In genomic region chrX:118495061-118495921, GRCh38 we compare ENCODE assay signal across 8 cellular contexts. TPM values are rescaled to one million over a fixed set of nuclear protein-coding genes. Genes with fewer than 3 reads are reported as not detected.
DNase-seq lines count a peak whose midpoint lies in the region; ATAC-seq and TF ChIP-seq lines count a peak whose summit lies in the region.

Gene DOCK11, plus strand, starts transcription at chrX:118495815. Its CDS starts 157 bp downstream, at chrX:118495972.

- H3K9me3 Mint-ChIP-seq in GM23338 = no peaks in the 10 kb centered on the region
- no peaks in the 10 kb centered on the region for H3K9me3 Mint-ChIP-seq in activated naive CD4-positive, alpha-beta T cell treated with anti-CD3 and anti-CD28 coated beads, Interleukin-2, amount 50 U/mL, for 72 hours

- no peaks in the 10 kb centered on the region for H3K9me2 ChIP-seq in GM23338 (ENCODE audit: insufficient read depth)

- no peaks in the 10 kb centered on the region for H3K36me3 ChIP-seq in GM23338 (ENCODE audit: insufficient read depth)
- H3K36me3 ChIP-seq in ovary = no peaks in the 10 kb centered on the region
- no peaks in the 10 kb centered on the region for H3K36me3 ChIP-seq in thoracic aorta

- intact Hi-C loops in Right ventricle myocardium superior (cut with DNase I) (no loop called here), ovary (cut with DNase I) (no loop called here)

- H3K4me3 Mint-ChIP-seq in GM23338 = peak within 1 kb of the TSS; percentile 84

- H2AFZ ChIP-seq in GM23338 = no peak within 1 kb of the TSS

- H3K27me3 ChIP-seq in GM23338 (ENCODE audit: insufficient read depth) (peaks cover 26% of the 10 kb centered on the region), ovary (no peaks in the 10 kb centered on the region), thoracic aorta (replicated peaks; ENCODE audit: insufficient read depth) (no peaks in the 10 kb centered on the region)

- ATAC-seq in GM23338 = peak; percentile 74
- peak; percentile 81 to 83 for ATAC-seq in activated naive CD4-positive, alpha-beta T cell treated with anti-CD3 and anti-CD28 coated beads, Interleukin-2, amount 50 U/mL, for 72 hours
- peak; percentile 89 for ATAC-seq in Right ventricle myocardium superior (ENCODE audit: poor library complexity)
- peak; percentile 79 for ATAC-seq in thoracic aorta (ENCODE audit: insufficient number of reproducible peaks, low FRiP score, low read depth)

- WGBS in ovary, 3 donors = 35 to 47% (median 41%) methylated on average over 58 to 64 of the region's 64 CpGs

- H3K4me1 Mint-ChIP-seq in GM23338 = peaks cover 25% of the 10 kb centered on the region

- peak; percentile 78 for DNase-seq in ELR (ENCODE audit: low read depth)
- peak; percentile 71 for DNase-seq in GM23338 (ENCODE audit: low spot score)
- DNase-seq in LNCaP clone FGC (ENCODE audit: low read depth) = no peak
- DNase-seq in SKM-1 treated with dmso at 0.1 percent for 144 hours (lab: John Stamatoyannopoulos, UW; ENCODE audit: unreplicated experiment) = peak; percentile 80
- DNase-seq in activated naive CD4-positive, alpha-beta T cell treated with anti-CD3 and anti-CD28 coated beads, Interleukin-2, amount 50 U/mL, for 72 hours (ENCODE audit: low spot score in 2 of 2) = peak; percentile 59 to 80
- peak; percentile 86 for DNase-seq in Right ventricle myocardium superior
- peak; percentile 52 to 75 (median 68) for DNase-seq in ovary
- DNase-seq in thoracic aorta (ENCODE audit: low spot score) = peak; percentile 29

- H3K4me3 ChIP-seq in GM23338 (peak within 1 kb of the TSS; percentile 72), LNCaP clone FGC (ENCODE audit: low read depth, low read length) (peak within 1 kb of the TSS; percentile 44), ovary (peak within 1 kb of the TSS; percentile 60), thoracic aorta (peak within 1 kb of the TSS; percentile 85)

- TF ChIP-seq POLR2A in ovary (IDR thresholded peaks at IDR 0.05) = no peak

- H3K27ac ChIP-seq in GM23338 (ENCODE audit: low read depth) = no peak within 1 kb of the TSS
- H3K27ac ChIP-seq in ovary = peak within 1 kb of the TSS; percentile 44 to 52
- H3K27ac ChIP-seq in thoracic aorta = peak within 1 kb of the TSS; percentile 81 to 87

- no peaks in the 10 kb centered on the region for H3K9me3 ChIP-seq in ovary
- no peaks in the 10 kb centered on the region for H3K9me3 ChIP-seq in thoracic aorta

- no peaks in the 10 kb centered on the region for H3K79me2 ChIP-seq in GM23338 (replicated peaks; ENCODE audit: insufficient read depth)

- no peaks in the 10 kb centered on the region for H3K36me3 Mint-ChIP-seq in GM23338 (ENCODE audit: low read depth)
- H3K36me3 Mint-ChIP-seq in activated naive CD4-positive, alpha-beta T cell treated with anti-CD3 and anti-CD28 coated beads, Interleukin-2, amount 50 U/mL, for 72 hours = peaks cover 5 to 11% of the 10 kb centered on the region in 2 donors

- no peaks in the 10 kb centered on the region for H4K20me1 ChIP-seq in GM23338 (replicated peaks; ENCODE audit: insufficient read depth)

- no peak for TF ChIP-seq CTCF in GM23338 (conservative IDR thresholded peaks at IDR 0.05; ENCODE audit: low read depth in 2 of 2)
- no peak for TF ChIP-seq CTCF in LNCaP clone FGC (IDR thresholded peaks at IDR 0.05; ENCODE audit: control insufficient read depth, extremely low read depth, insufficient read depth)
- no peak for TF ChIP-seq CTCF in ovary (IDR thresholded peaks at IDR 0.05)
- no peak for TF ChIP-seq CTCF in thoracic aorta (IDR thresholded peaks at IDR 0.05)

- H3K4me1 ChIP-seq in GM23338 (ENCODE audit: insufficient read depth) (peaks cover 22% of the 10 kb centered on the region), ovary (ENCODE audit: insufficient read depth) (no peaks in the 10 kb centered on the region), thoracic aorta (ENCODE audit: control insufficient read depth in 1 of 2, low read depth in 2 of 2) (peaks cover 0 to 9% of the 10 kb centered on the region in 2 donors)

- no peak for TF ChIP-seq EP300 in ovary (IDR thresholded peaks at IDR 0.05)

- peaks cover 14% of the 10 kb centered on the region for H3K27me3 Mint-ChIP-seq in GM23338 (ENCODE audit: insufficient read depth, low read depth, poor library complexity)

- H3F3A ChIP-seq in GM23338 (replicated peaks; ENCODE audit: low read depth) = 0 out of 2 replicates have a peak, but pooled peaks cover 2% of the 10 kb centered on the region

- H3K4me2 ChIP-seq in GM23338 = peak within 1 kb of the TSS; percentile 90

- H3K27ac Mint-ChIP-seq in GM23338 = no peak within 1 kb of the TSS
- H3K27ac Mint-ChIP-seq in activated naive CD4-positive, alpha-beta T cell treated with anti-CD3 and anti-CD28 coated beads, Interleukin-2, amount 50 U/mL, for 72 hours = peak within 1 kb of the TSS; percentile 94 to 95

TF ChIP-seq in GM23338, 12 proteins besides CTCF, POLR2A, EP300 and RAD21:
- TF ChIP-seq CREB1 (CRISPR knock-in tag; IDR thresholded peaks at IDR 0.05; ENCODE audit: low read depth) = no peak
- TF ChIP-seq POLR2AphosphoS5 (IDR thresholded peaks at IDR 0.05; ENCODE audit: low read depth) = peak; percentile 66; the same call in 1 of the 2 replicates

RNA-seq across cellular contexts. Expression of gene DOCK11, which starts in this region (rescaled TPM):
- total RNA-seq in GM23338 (2014; rRNA removed; shearing (Covaris generic)) = 12.3 and 14.6 TPM in 2 replicates
- polyA plus RNA-seq in GM23338 (2016; fragmentation: Nextera tagmentation; extraction: Ambion mirVana) = 5.4 and 6.0 TPM in 2 replicates
- total RNA-seq in activated naive CD4-positive, alpha-beta T cell treated with anti-CD3 and anti-CD28 coated beads, Interleukin-2, amount 50 U/mL, for 72 hours = 10 to 100 TPM; 41.6 to 44.9 TPM
- 4.2 TPM for total RNA-seq in Right ventricle myocardium superior
- total RNA-seq in ovary = 10 to 100 TPM in 1 of 7 donors, 1 to 10 TPM in 6; 4.0 to 18.5 (median 6.1) TPM
- 1 to 10 TPM; 3.6 to 6.1 TPM for polyA plus RNA-seq in ovary
- total RNA-seq in thoracic aorta = 10 to 100 TPM; 30.6 to 45.8 TPM
